ENCODE assay signal across 17 cellular contexts in genomic region chr22:46147471-46148267, GRCh38. TPM values are rescaled to one million over a fixed set of nuclear protein-coding genes. Genes with fewer than 3 reads are reported as not detected.
DNase-seq lines count a peak whose midpoint lies in the region; ATAC-seq, FAIRE-seq and TF ChIP-seq lines count a peak whose summit lies in the region.
"Had no signal": no experiment of that assay in that cellular context is flagged by ENCODE, and none has a peak within 500 bp of the region (broad histone marks: within the 10 kb centered on the region; RNA-seq: fewer than 3 reads in every experiment).

No MANE protein-coding gene starts in this region.

- H3K27me3 ChIP-seq in bronchial epithelial cell (ENCODE audit: control insufficient read depth, insufficient read depth, low read length) = peaks cover 2% of the 10 kb centered on the region
- H3K27me3 ChIP-seq: testis had no signal

- intact Hi-C loops in sciatic nerve (cut with DNase I) = no loop called here

- ATAC-seq in sciatic nerve (peak; percentile 1), HG03196 (IDR thresholded peaks at IDR 0.05; ENCODE audit: unreplicated experiment) (no peak)

- no peak overlapping the region for H3K4me3 ChIP-seq in bronchial epithelial cell (ENCODE audit: low read depth, low read length)
- H3K4me3 ChIP-seq: testis had no signal

- no peak for TF ChIP-seq CTCF in bronchial epithelial cell (IDR thresholded peaks at IDR 0.05; ENCODE audit: insufficient read depth, low read length, severe bottlenecking)

- DNase-seq in ELF-1 (ENCODE audit: low read depth, low spot score) (peak; percentile 76), bronchial epithelial cell (ENCODE audit: low read depth) (peak; percentile 65), left kidney (ENCODE audit: low read depth, low spot score) (peak; percentile 42), sciatic nerve (ENCODE audit: low spot score) (peak; percentile 64), NCI-H2081 (lab: John Stamatoyannopoulos, UW) (no peak), NCI-H226 (no peak), EL (no peak)
- DNase-seq: activated CD4-positive, alpha-beta T cell treated with anti-CD3 and anti-CD28 coated beads for 4 hours; GF-D8; Kasumi-1; NCI-H2029; NCI-H82; SHP77 treated with DMSO at 0.1 percent for 48 hours; stimulated activated CD4-positive, alpha-beta T cell treated with anti-CD3 and anti-CD28 coated beads, Interleukin-2, amount 100 ng/mL, for 24 hours; testis had no signal

- H3K36me3 ChIP-seq in bronchial epithelial cell (ENCODE audit: control insufficient read depth, insufficient read depth, low read length) = no peaks in the 10 kb centered on the region

- FAIRE-seq in bronchial epithelial cell (lab: Jason Lieb, UNC) = no peak
- FAIRE-seq: GM19239 had no signal

RNA-seq across cellular contexts. Expression of gene PPARA, which starts 2.7 kb away (rescaled TPM):
- total RNA-seq in bronchial epithelial cell (7.6 and 10.5 TPM in 2 replicates), sciatic nerve (39.2 TPM)

Comparison
In these comparisons a context has a peak if more than half of its experiments do, and no peak if none do; other contexts are left out.
1. DNase-seq: peak in ELF-1 (single experiment), bronchial epithelial cell (single experiment), left kidney (single experiment) and sciatic nerve (single experiment); none in NCI-H2081 (0 of 2), NCI-H226 (single experiment) and EL (single experiment).